10 cellular contexts compared by ENCODE assay signal in the genomic region with DNA sequence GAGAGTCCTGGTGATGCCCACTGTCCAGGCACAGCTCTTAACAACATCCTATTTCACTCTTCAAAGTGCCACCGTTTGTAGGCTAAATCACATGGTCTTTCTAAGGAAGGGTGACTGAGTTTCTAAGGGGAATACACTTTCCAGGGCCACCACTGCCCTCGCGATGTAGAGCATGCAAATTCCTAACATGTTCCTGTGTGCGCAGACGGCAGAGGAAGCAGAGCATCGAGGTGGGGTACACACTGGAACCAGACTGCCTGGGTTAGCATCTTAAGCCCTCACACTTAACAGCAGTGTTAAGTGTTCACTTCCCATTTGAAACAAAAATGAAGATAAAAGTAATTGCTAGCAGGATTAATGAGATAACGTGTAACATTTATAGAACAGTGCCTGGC. TPM values are rescaled to one million over a fixed set of nuclear protein-coding genes. Genes with fewer than 3 reads are reported as not detected.
DNase-seq lines count a peak whose midpoint lies in the region; ATAC-seq and TF ChIP-seq lines count a peak whose summit lies in the region.
"Had no signal": no experiment of that assay in that cellular context is flagged by ENCODE, and none has a peak within 500 bp of the region (broad histone marks: within the 10 kb centered on the region; RNA-seq: fewer than 3 reads in every experiment).

No MANE protein-coding gene starts in this region.

- no peaks in the 10 kb centered on the region for H3K9me2 ChIP-seq in MM.1S (replicated peaks; ENCODE audit: insufficient read depth, low read length)

- H3K9me3 Mint-ChIP-seq in central memory CD8-positive, alpha-beta T cell = no peaks in the 10 kb centered on the region
- no peaks in the 10 kb centered on the region for H3K9me3 Mint-ChIP-seq in osteocyte (ENCODE audit: unreplicated experiment)

- H3K27ac ChIP-seq in DND-41 (ENCODE audit: low read length) (peak overlapping the region; percentile 15; the same call in 1 of the 2 replicates), MM.1S (ENCODE audit: low read length) (peak overlapping the region; percentile 93)
- H3K27ac ChIP-seq: ovary had no signal

- peaks cover 82% of the 10 kb centered on the region for H3K4me1 Mint-ChIP-seq in central memory CD8-positive, alpha-beta T cell
- H3K4me1 Mint-ChIP-seq in osteocyte (ENCODE audit: unreplicated experiment) = peaks cover 60% of the 10 kb centered on the region

- no peaks in the 10 kb centered on the region for H3K9me3 ChIP-seq in DND-41 (ENCODE audit: insufficient read depth, low read length, severe bottlenecking)
- H3K9me3 ChIP-seq in MM.1S (replicated peaks; ENCODE audit: insufficient read depth, low read length) = no peaks in the 10 kb centered on the region
- H3K9me3 ChIP-seq: ovary had no signal

- H3K4me2 ChIP-seq in DND-41 (ENCODE audit: insufficient read depth, low read length) (peak overlapping the region; percentile 75), MM.1S (ENCODE audit: low read depth, low read length) (peak overlapping the region; percentile 91)

- peak overlapping the region; percentile 87 for H3K4me3 Mint-ChIP-seq in central memory CD8-positive, alpha-beta T cell
- H3K4me3 Mint-ChIP-seq in osteocyte (ENCODE audit: unreplicated experiment) = no peak overlapping the region

- H3F3A ChIP-seq in MM.1S (ENCODE audit: insufficient read depth, low read length) = peaks cover 83% of the 10 kb centered on the region

- H3K27me3 ChIP-seq in DND-41 (ENCODE audit: insufficient read depth, low read length, poor library complexity) = no peaks in the 10 kb centered on the region
- no peaks in the 10 kb centered on the region for H3K27me3 ChIP-seq in MM.1S (replicated peaks; ENCODE audit: insufficient read depth, low read length)
- H3K27me3 ChIP-seq: ovary had no signal

- H4K20me1 ChIP-seq in DND-41 (ENCODE audit: insufficient read depth, low read length) (peaks cover 59% of the 10 kb centered on the region), MM.1S (ENCODE audit: insufficient read depth, low read length) (peaks cover 15% of the 10 kb centered on the region)

- peaks cover 60% of the 10 kb centered on the region for H3K4me1 ChIP-seq in DND-41 (ENCODE audit: insufficient read depth, low read length)
- peaks cover 66% of the 10 kb centered on the region for H3K4me1 ChIP-seq in MM.1S (ENCODE audit: low read length)

- H3K79me2 ChIP-seq in DND-41 (ENCODE audit: insufficient read depth, low read length) (peaks cover 77% of the 10 kb centered on the region), MM.1S (ENCODE audit: low read length) (peaks cover 93% of the 10 kb centered on the region)

- H3K4me3 ChIP-seq in DND-41 (ENCODE audit: low read depth in 1 of 2, low read length in 2 of 2) (peak overlapping the region in 1 of 2 experiments; percentile 9; a peak in 1 of 4 replicates), MM.1S (ENCODE audit: low read length) (peak overlapping the region; percentile 95)
- H3K4me3 ChIP-seq: ovary had no signal

- DNase-seq in DND-41 (no peak), MM.1S (no peak), osteocyte (ENCODE audit: extremely low spot score, unreplicated experiment) (no peak), NCI-H82 (lab: John Stamatoyannopoulos, UW) (no peak), DMS114 treated with DMSO at 0.1 percent for 48 hours (lab: John Stamatoyannopoulos, UW; ENCODE audit: unreplicated experiment) (no peak), NCI-H510A (lab: John Stamatoyannopoulos, UW) (no peak), OCI-M1 (lab: John Stamatoyannopoulos, UW) (no peak)
- DNase-seq in central memory CD8-positive, alpha-beta T cell (ENCODE audit: low spot score in 2 of 2) = no peak
- DNase-seq: NCI-H1436, ovary had no signal

- H3K27ac Mint-ChIP-seq in central memory CD8-positive, alpha-beta T cell (ENCODE audit: low read depth) = peak overlapping the region; percentile 86
- H3K27ac Mint-ChIP-seq in osteocyte (ENCODE audit: unreplicated experiment) = peak overlapping the region; percentile 48

- TF ChIP-seq CTCF in DND-41 (IDR thresholded peaks at IDR 0.05; ENCODE audit: borderline replicate concordance, extremely low read depth, low read length, poor library complexity, severe bottlenecking) (no peak), MM.1S (IDR thresholded peaks at IDR 0.05; ENCODE audit: low read length) (no peak), osteocyte (IDR thresholded peaks at IDR 0.05) (no peak)

- H3K9ac ChIP-seq in DND-41 (ENCODE audit: low read depth, low read length) (no peak overlapping the region), MM.1S (ENCODE audit: low read length) (peak overlapping the region; percentile 97)

- no peaks in the 10 kb centered on the region for H3K27me3 Mint-ChIP-seq in central memory CD8-positive, alpha-beta T cell
- H3K27me3 Mint-ChIP-seq in osteocyte (ENCODE audit: unreplicated experiment) = no peaks in the 10 kb centered on the region

- H2AFZ ChIP-seq in DND-41 (ENCODE audit: low read depth, low read length) (no peak overlapping the region), MM.1S (ENCODE audit: low read length) (no peak overlapping the region)

- no peak for ATAC-seq in DND-41 (ENCODE audit: insufficient read depth, low read depth)
- peak; percentile 6 for ATAC-seq in central memory CD8-positive, alpha-beta T cell (replicated peaks; ENCODE audit: extremely low read depth, poor library complexity, severe bottlenecking)

- peaks cover 27% of the 10 kb centered on the region for H3K36me3 Mint-ChIP-seq in central memory CD8-positive, alpha-beta T cell (ENCODE audit: insufficient read depth)
- H3K36me3 Mint-ChIP-seq in osteocyte (ENCODE audit: unreplicated experiment) = peaks cover 2% of the 10 kb centered on the region

- H3K36me3 ChIP-seq in DND-41 (ENCODE audit: insufficient read depth, low read length) = peaks cover 12% of the 10 kb centered on the region; the same call in 1 of the 2 replicates
- H3K36me3 ChIP-seq in MM.1S (replicated peaks; ENCODE audit: insufficient read depth, low read length) = no peaks in the 10 kb centered on the region; the same call in 1 of the 2 replicates
- H3K36me3 ChIP-seq: ovary had no signal

RNA-seq across cellular contexts. Expression of a gene that starts 3.0 kb away (rescaled TPM):
- 86.6 and 88.6 TPM in 2 replicates for total RNA-seq in osteocyte
